Comparison of ENCODE assay signal across 19 cellular contexts in the genomic region with DNA sequence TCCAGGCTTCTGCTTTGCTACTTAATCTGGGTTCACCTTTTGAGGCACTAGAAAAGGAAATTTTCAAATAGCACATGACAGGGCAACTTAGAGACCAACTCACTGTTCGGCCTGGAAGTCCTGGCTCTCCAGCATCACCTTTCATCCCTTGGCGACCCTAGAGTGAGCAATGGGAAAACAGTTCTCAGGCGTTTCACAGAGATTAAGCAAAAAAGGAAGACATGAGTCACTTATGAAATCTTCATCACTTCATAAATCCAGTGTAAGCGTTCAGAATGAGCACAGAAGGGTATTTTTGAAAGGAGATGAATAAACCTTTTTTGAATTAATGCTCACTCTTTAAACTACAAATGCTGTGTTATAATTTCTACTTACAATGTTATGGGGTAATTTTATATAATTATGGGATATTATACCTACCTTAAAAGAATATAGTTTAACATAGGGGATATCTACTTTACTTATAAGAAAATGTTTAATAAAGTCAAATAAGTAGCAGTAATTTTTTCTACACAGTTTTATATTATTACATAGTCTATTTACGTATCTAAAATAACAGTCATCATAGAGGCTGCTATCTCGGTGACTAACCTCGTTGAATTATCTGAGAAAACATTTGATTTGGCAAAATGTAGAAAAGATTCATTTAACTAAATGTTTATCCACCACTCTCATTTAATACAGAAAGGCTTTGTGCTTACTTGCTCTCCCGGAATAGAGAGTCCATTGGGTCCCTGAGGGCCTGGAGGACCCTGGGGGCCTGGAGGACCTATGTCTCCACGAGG.
A peak's percentile ranks its signal among the peaks of the same experiment; 100 is the strongest.
DNase-seq lines count a peak whose midpoint lies in the region; ATAC-seq, FAIRE-seq and TF ChIP-seq lines count a peak whose summit lies in the region.
"Had no signal": no experiment of that assay in that cellular context is flagged by ENCODE, and none has a peak within 500 bp of the region (broad histone marks: within the 10 kb centered on the region; RNA-seq: fewer than 3 reads in every experiment).

No MANE protein-coding gene starts in this region.

- peak overlapping the region; percentile 11; the same call in 1 of the 3 replicates for H2BK15ac ChIP-seq in IMR-90 (ENCODE audit: low read depth, low read length)

- peaks cover 20 to 64% of the 10 kb centered on the region in 2 experiments for H3K79me1 ChIP-seq in IMR-90 (ENCODE audit: low read depth in 1 of 2, low read length in 2 of 2)

- H3K27me3 ChIP-seq in AG04450 (ENCODE audit: control insufficient read depth, insufficient read depth, low read length) (no peaks in the 10 kb centered on the region), IMR-90 (ENCODE audit: control insufficient read depth, insufficient read depth, low read length) (no peaks in the 10 kb centered on the region), endothelial cell of umbilical vein (ENCODE audit: control insufficient read depth in 2 of 2, insufficient read depth in 2 of 2, low read length in 2 of 2) (no peaks in the 10 kb centered on the region), osteoblast (ENCODE audit: insufficient read depth, low read length) (no peaks in the 10 kb centered on the region)
- H3K27me3 ChIP-seq: gastrocnemius medialis, tibial nerve had no signal

- ATAC-seq in IMR-90 (ENCODE audit: low read depth) (peak; percentile 22), GM21360 (IDR thresholded peaks at IDR 0.05; ENCODE audit: unreplicated experiment) (no peak)
- ATAC-seq: gastrocnemius medialis; lower lobe of right lung; naive thymus-derived CD8-positive, alpha-beta T cell had no signal

- peaks cover 0 to 3% (median 0%) of the 10 kb centered on the region in 3 donors for H3K27me3 Mint-ChIP-seq in immature natural killer cell (ENCODE audit: low read depth in 3 of 3)

- H3K18ac ChIP-seq in IMR-90 (ENCODE audit: low read depth, low read length), result peak overlapping the region; percentile 86; the same call in 1 of the 2 replicates

- peak overlapping the region; percentile 47; the same call in 1 of the 2 replicates for H2AK5ac ChIP-seq in IMR-90 (ENCODE audit: low read depth, low read length)

- no CpG with 5 or more reads among the region's 9 CpGs for WGBS in IMR-90 (ENCODE audit: extremely low coverage in 2 of 2, insufficient read length in 1 of 2), 2 experiments

- 0 out of 2 replicates have a peak overlapping the region, but pooled peaks have one; percentile 25 for H3K9ac ChIP-seq in IMR-90 (ENCODE audit: low read depth, low read length)
- no peak overlapping the region for H3K9ac ChIP-seq in endothelial cell of umbilical vein (replicated peaks; ENCODE audit: extremely low read depth, insufficient read depth, low read length)

- peak overlapping the region; percentile 76 for H2BK120ac ChIP-seq in IMR-90 (ENCODE audit: low read depth, low read length)

- H2AFZ ChIP-seq in IMR-90 (replicated peaks; ENCODE audit: low read length, poor library complexity) (no peak overlapping the region), endothelial cell of umbilical vein (ENCODE audit: low read depth, low read length) (no peak overlapping the region), osteoblast (ENCODE audit: low read length) (no peak overlapping the region)

- H3K23ac ChIP-seq in IMR-90 (ENCODE audit: low read depth, low read length), result peak overlapping the region; percentile 80

- H2AK9ac ChIP-seq in IMR-90 (replicated peaks; ENCODE audit: low read depth, low read length, poor library complexity), result no peak overlapping the region

- H3K36me3 ChIP-seq in IMR-90 (ENCODE audit: control insufficient read depth, insufficient read depth, low read length), result peaks cover 55% of the 10 kb centered on the region
- no peaks in the 10 kb centered on the region for H3K36me3 ChIP-seq in endothelial cell of umbilical vein (ENCODE audit: control insufficient read depth in 2 of 2, extremely low read depth in 1 of 2, insufficient read depth in 2 of 2, low read length in 2 of 2)
- peaks cover 81% of the 10 kb centered on the region for H3K36me3 ChIP-seq in osteoblast (ENCODE audit: insufficient read depth, low read length)
- H3K36me3 ChIP-seq: gastrocnemius medialis, lower lobe of right lung had no signal

- H3K9me3 ChIP-seq in AG04450 (ENCODE audit: control insufficient read depth, insufficient read depth, low read length) (no peaks in the 10 kb centered on the region), IMR-90 (ENCODE audit: control insufficient read depth, insufficient read depth, low read length) (no peaks in the 10 kb centered on the region), endothelial cell of umbilical vein (replicated peaks; ENCODE audit: control insufficient read depth, insufficient read depth, low read length) (no peaks in the 10 kb centered on the region), osteoblast (ENCODE audit: low read depth, low read length) (no peaks in the 10 kb centered on the region)
- H3K9me3 ChIP-seq: gastrocnemius medialis, lower lobe of right lung, tibial nerve had no signal

- H3K4me3 ChIP-seq in AG04450 (ENCODE audit: low read depth, low read length), result no peak overlapping the region
- H3K4me3 ChIP-seq in IMR-90 (ENCODE audit: insufficient read depth, low read depth, low read length), result no peak overlapping the region
- H3K4me3 ChIP-seq in endothelial cell of umbilical vein (replicated peaks in 1 of 3; ENCODE audit: insufficient read depth in 1 of 3, low read depth in 1 of 3, low read length in 3 of 3), result no peak overlapping the region
- no peak overlapping the region for H3K4me3 ChIP-seq in osteoblast (ENCODE audit: insufficient read depth, low read length)
- H3K4me3 ChIP-seq: gastrocnemius medialis, lower lobe of right lung, tibial nerve had no signal

- H4K20me1 ChIP-seq in IMR-90 (ENCODE audit: insufficient read depth, low read length), result no peaks in the 10 kb centered on the region
- no peaks in the 10 kb centered on the region for H4K20me1 ChIP-seq in endothelial cell of umbilical vein (replicated peaks; ENCODE audit: control insufficient read depth, extremely low read depth, insufficient read depth, low read length)
- no peaks in the 10 kb centered on the region for H4K20me1 ChIP-seq in osteoblast (ENCODE audit: insufficient read depth, low read length)

- no peaks in the 10 kb centered on the region for H3K9me3 Mint-ChIP-seq in immature natural killer cell

- peak; percentile 77 for FAIRE-seq in endothelial cell of umbilical vein (lab: Jason Lieb, UNC)

- H3K9me1 ChIP-seq in IMR-90 (ENCODE audit: insufficient read depth, low read length), result peaks cover 19% of the 10 kb centered on the region
- H3K9me1 ChIP-seq in endothelial cell of umbilical vein (replicated peaks; ENCODE audit: control insufficient read depth, extremely low read depth, insufficient read depth, low read length), result no peaks in the 10 kb centered on the region

- no peaks in the 10 kb centered on the region for H3K4me1 Mint-ChIP-seq in immature natural killer cell
- H3K4me1 Mint-ChIP-seq: naive thymus-derived CD8-positive, alpha-beta T cell had no signal

- in situ Hi-C loops in IMR-90 (cut with MboI; ENCODE audit: low sequenced_read_pairs), result no loop called here

- intact Hi-C loops in IMR-90 (cut with micrococcal nuclease), result no loop called here
- intact Hi-C loops in endothelial cell of umbilical vein (cut with micrococcal nuclease), result no loop called here

- TF ChIP-seq POLR2A in IMR-90 (IDR thresholded peaks at IDR 0.05; ENCODE audit: low read depth, low read length) (no peak), endothelial cell of umbilical vein (IDR thresholded peaks at IDR 0.05; ENCODE audit: low read depth, low read length) (peak; percentile 39)

- peak overlapping the region; percentile 68 for H3K14ac ChIP-seq in IMR-90 (replicated peaks; ENCODE audit: low read depth, low read length)

- H3K4me1 ChIP-seq in IMR-90 (ENCODE audit: control insufficient read depth, insufficient read depth, low read length), result peaks cover 22% of the 10 kb centered on the region
- H3K4me1 ChIP-seq in endothelial cell of umbilical vein (ENCODE audit: control insufficient read depth, extremely low read depth, insufficient read depth, low read length), result peaks cover 31% of the 10 kb centered on the region
- H3K4me1 ChIP-seq in osteoblast (ENCODE audit: insufficient read depth, low read length), result peaks cover 67% of the 10 kb centered on the region
- H3K4me1 ChIP-seq: gastrocnemius medialis had no signal

- peak overlapping the region; percentile 5; the same call in 1 of the 2 replicates for H3K56ac ChIP-seq in IMR-90 (ENCODE audit: extremely low read depth, insufficient read depth, low read length)

- H3K27ac ChIP-seq in AG04450 (ENCODE audit: low read depth, low read length) (peak overlapping the region; percentile 55), IMR-90 (ENCODE audit: insufficient read depth, low read length) (peak overlapping the region; percentile 84), endothelial cell of umbilical vein (ENCODE audit: insufficient read depth, low read depth, low read length) (peak overlapping the region; percentile 66), osteoblast (ENCODE audit: low read depth, low read length) (peak overlapping the region; percentile 98)
- H3K27ac ChIP-seq: gastrocnemius medialis, lower lobe of right lung, RWPE1 had no signal

- dilution Hi-C loops in IMR-90 (cut with HindIII; ENCODE audit: low sequenced_read_pairs, unreplicated experiment), result no loop called here
- dilution Hi-C loops in endothelial cell of umbilical vein (cut with MboI; ENCODE audit: extremely low pct_ligation_motif_present, low sequenced_read_pairs), result no loop called here

- H3K36me3 Mint-ChIP-seq in immature natural killer cell, result no peaks in the 10 kb centered on the region
- H3K36me3 Mint-ChIP-seq: naive thymus-derived CD8-positive, alpha-beta T cell had no signal

- peak overlapping the region; percentile 80 for H2BK20ac ChIP-seq in IMR-90 (ENCODE audit: low read depth, low read length)

- H4K8ac ChIP-seq in IMR-90 (ENCODE audit: low read depth in 2 of 2, low read length in 2 of 2), result peak overlapping the region in 1 of 2 experiments; percentile 71; a peak in 2 of 4 replicates

- CTCF ChIA-PET in AG04450 (lab: Charles Lee) (no interaction called here), IMR-90 (lab: Yijun Ruan, JAX) (no interaction called here), endothelial cell of umbilical vein (lab: Charles Lee) (interaction anchor here (1.3 to 2.9 kb wide), 2 partner anchors 13 to 101 kb away, joined by 3 to 10 read pairs; no protein-coding TSS in a partner anchor)

- peak overlapping the region; percentile 73 for H4K5ac ChIP-seq in IMR-90 (ENCODE audit: low read depth, low read length)

- POLR2A ChIA-PET in AG04450 (lab: Yijun Ruan, JAX), result interaction anchor here (0.6 kb wide), 2 partner anchors 28 to 33 kb away, joined by 3 to 4 read pairs; no protein-coding TSS in a partner anchor
- POLR2A ChIA-PET in IMR-90 (lab: Charles Lee; ENCODE audit: unreplicated experiment), result no interaction called here
- POLR2A ChIA-PET in endothelial cell of umbilical vein (lab: Charles Lee), result no interaction called here

- H3K27ac Mint-ChIP-seq in immature natural killer cell, result no peak overlapping the region
- H3K27ac Mint-ChIP-seq: naive thymus-derived CD8-positive, alpha-beta T cell had no signal

- H2BK5ac ChIP-seq in IMR-90 (ENCODE audit: low read depth, low read length, poor library complexity, severe bottlenecking), result peak overlapping the region; percentile 93

- no peak for DNase-seq in AG04450 (ENCODE audit: low read depth, low spot score)
- peak; percentile 88 for DNase-seq in IMR-90
- peak; percentile 97 for DNase-seq in endothelial cell of umbilical vein (ENCODE audit: low read depth, low spot score)
- DNase-seq in osteoblast (ENCODE audit: insufficient read length, low spot score, missing footprints), result no peak
- no peak for DNase-seq in NCI-H1930 (lab: John Stamatoyannopoulos, UW)
- DNase-seq in NCI-H2227 treated with DMSO at 0.1 percent for 48 hours (lab: John Stamatoyannopoulos, UW), result no peak
- no peak for DNase-seq in immature natural killer cell
- DNase-seq: activated gamma-delta T cell; COR-L47; effector CD4-positive, alpha-beta T cell; gastrocnemius medialis; lower lobe of right lung; naive thymus-derived CD8-positive, alpha-beta T cell; NCI-H1092; NCI-H82; stimulated activated CD4-positive, alpha-beta T cell treated with anti-CD3 and anti-CD28 coated beads, Interleukin-1b, Interleukin-23, amount 100 ng/mL, for 48 hours had no signal

- BruUV-seq in IMR-90 (replicated peaks; lab: Mats Ljungman, UMichigan) (no TSS peak), endothelial cell of umbilical vein (replicated peaks; lab: Mats Ljungman, UMichigan) (no TSS peak)

- TF ChIP-seq CTCF in AG04450 (IDR thresholded peaks at IDR 0.05; ENCODE audit: low read depth, low read length), result no peak
- no peak for TF ChIP-seq CTCF in IMR-90 (conservative IDR thresholded peaks at IDR 0.05; ENCODE audit: low read depth, low read length)
- TF ChIP-seq CTCF in endothelial cell of umbilical vein (IDR thresholded peaks at IDR 0.05; ENCODE audit: extremely low read depth in 1 of 2, insufficient read depth in 1 of 2, low read depth in 1 of 2, low read length in 2 of 2), result no peak
- TF ChIP-seq CTCF in osteoblast (IDR thresholded peaks at IDR 0.05; ENCODE audit: extremely low read depth, low read depth, low read length), result no peak

- peak overlapping the region; percentile 76 for H3K4ac ChIP-seq in IMR-90 (ENCODE audit: low read depth, low read length)

- no peak overlapping the region for H3K4me3 Mint-ChIP-seq in immature natural killer cell
- H3K4me3 Mint-ChIP-seq: naive thymus-derived CD8-positive, alpha-beta T cell had no signal

- peak overlapping the region; percentile 59; the same call in 1 of the 2 replicates for H4K91ac ChIP-seq in IMR-90 (ENCODE audit: insufficient read depth, low read depth, low read length)

- H3K4me2 ChIP-seq in IMR-90 (ENCODE audit: low read depth, low read length), result no peak overlapping the region
- H3K4me2 ChIP-seq in endothelial cell of umbilical vein (ENCODE audit: insufficient read depth, low read length), result peak overlapping the region; percentile 5
- H3K4me2 ChIP-seq in osteoblast (ENCODE audit: insufficient read depth, low read length), result peak overlapping the region; percentile 12

- H3K79me2 ChIP-seq in endothelial cell of umbilical vein (ENCODE audit: control insufficient read depth, insufficient read depth, low read length), result no peaks in the 10 kb centered on the region
- no peaks in the 10 kb centered on the region for H3K79me2 ChIP-seq in osteoblast (ENCODE audit: insufficient read depth, low read length)

- no peak for TF ChIP-seq RAD21 in IMR-90 (IDR thresholded peaks at IDR 0.05; ENCODE audit: low read length)

Comparison
In these comparisons a context has a peak if more than half of its experiments do, and no peak if none do; other contexts are left out.
1. DNase-seq: peak in IMR-90 (single experiment) and endothelial cell of umbilical vein (single experiment); none in AG04450 (single experiment), osteoblast (single experiment), NCI-H1930 (0 of 2), NCI-H2227 treated with DMSO at 0.1 percent for 48 hours (single experiment) and immature natural killer cell (0 of 3).
2. Peak in every context shown above with its lines, with median percentiles within 50 percentile points of each other: H3K27ac ChIP-seq.